In genomic region chr7:24834150-24834798, GRCh38 we compare ENCODE assay signal across 10 cellular contexts.
DNase-seq lines count a peak whose midpoint lies in the region; ATAC-seq and TF ChIP-seq lines count a peak whose summit lies in the region.
"Had no signal": no experiment of that assay in that cellular context is flagged by ENCODE, and none has a peak within 500 bp of the region (broad histone marks: within the 10 kb centered on the region; RNA-seq: fewer than 3 reads in every experiment).

No MANE protein-coding gene starts in this region.

- no peaks in the 10 kb centered on the region for H3K27me3 ChIP-seq in heart right ventricle
- H3K27me3 ChIP-seq in right atrium auricular region, result no peaks in the 10 kb centered on the region
- no peaks in the 10 kb centered on the region for H3K27me3 ChIP-seq in esophagus muscularis mucosa

- H3K27ac ChIP-seq in heart right ventricle, result peak overlapping the region in 7 of 10 donors; percentile 10 to 72 (median 44)
- H3K27ac ChIP-seq in right atrium auricular region, result no peak overlapping the region
- peak overlapping the region; percentile 14 to 48 (median 38) for H3K27ac ChIP-seq in esophagus muscularis mucosa (replicated peaks in 1 of 4)
- H3K27ac ChIP-seq: VCaP had no signal

- H3K4me3 ChIP-seq in heart right ventricle (no peak overlapping the region), right atrium auricular region (no peak overlapping the region), esophagus muscularis mucosa (peak overlapping the region in 1 of 4 donors; percentile 21)

- 85 to 86% methylated on average over 25 of the region's 25 CpGs for WGBS in heart right ventricle, 2 donors
- 77% methylated on average over 25 of the region's 25 CpGs for WGBS in esophagus muscularis mucosa

- TF ChIP-seq CTCF in heart right ventricle (IDR thresholded peaks at IDR 0.05) (no peak), right atrium auricular region (IDR thresholded peaks at IDR 0.05) (no peak), esophagus muscularis mucosa (IDR thresholded peaks at IDR 0.05) (no peak)

- TF ChIP-seq POLR2A in esophagus muscularis mucosa (IDR thresholded peaks at IDR 0.05; ENCODE audit: low read depth), result no peak

- peak in 1 of 2 donors; percentile 14 for DNase-seq in heart right ventricle
- no peak for DNase-seq in right atrium auricular region (ENCODE audit: low spot score)
- DNase-seq in esophagus muscularis mucosa (ENCODE audit: extremely low spot score), result no peak
- DNase-seq in activated naive CD4-positive, alpha-beta T cell treated with Interleukin-2 at 50 U/mL for 16 hours, result no peak
- DNase-seq in DMS 273 (lab: John Stamatoyannopoulos, UW; ENCODE audit: unreplicated experiment), result no peak
- no peak for DNase-seq in islet precursor cell
- DNase-seq in NCI-H510A (lab: John Stamatoyannopoulos, UW), result no peak
- DNase-seq: NCI-H2081 had no signal

- H3K4me1 ChIP-seq in heart right ventricle (peaks cover 0 to 68% (median 7%) of the 10 kb centered on the region in 9 donors), right atrium auricular region (peaks cover 0 to 5% of the 10 kb centered on the region in 2 donors), esophagus muscularis mucosa (peaks cover 4 to 22% (median 14%) of the 10 kb centered on the region in 4 donors)

- intact Hi-C loops in heart right ventricle (cut with DNase I), result no loop called here
- intact Hi-C loops in esophagus muscularis mucosa (cut with DNase I), result no loop called here

- TF ChIP-seq EP300 in esophagus muscularis mucosa (IDR thresholded peaks at IDR 0.05), result no peak

- H3K36me3 ChIP-seq in heart right ventricle (peaks cover 0 to 20% (median 0%) of the 10 kb centered on the region in 9 donors), right atrium auricular region (no peaks in the 10 kb centered on the region), esophagus muscularis mucosa (no peaks in the 10 kb centered on the region)

- H3K9me3 ChIP-seq in heart right ventricle (no peaks in the 10 kb centered on the region), right atrium auricular region (no peaks in the 10 kb centered on the region), esophagus muscularis mucosa (no peaks in the 10 kb centered on the region)

- ATAC-seq in heart right ventricle (peak in 7 of 8 donors; percentile 14 to 68 (median 36)), HG03280 (IDR thresholded peaks at IDR 0.05; ENCODE audit: unreplicated experiment) (peak; percentile 58)

Comparison
In these comparisons a context has a peak if more than half of its experiments do, and no peak if none do; other contexts are left out.
1. H3K27ac ChIP-seq: peak in heart right ventricle (7 of 10) and esophagus muscularis mucosa (4 of 4); none in right atrium auricular region (0 of 2).